16 cellular contexts compared by ENCODE assay signal in genomic region chr3:174325834-174326705, GRCh38.
A peak's percentile ranks its signal among the peaks of the same experiment; 100 is the strongest.
DNase-seq lines count a peak whose midpoint lies in the region; ATAC-seq lines count a peak whose summit lies in the region.
"Had no signal": no experiment of that assay in that cellular context is flagged by ENCODE, and none has a peak within 500 bp of the region (broad histone marks: within the 10 kb centered on the region; RNA-seq: fewer than 3 reads in every experiment).

No MANE protein-coding gene starts in this region.

- H2AFZ ChIP-seq in trophoblast cell (ENCODE audit: insufficient read depth, low read length, poor library complexity): no peak overlapping the region

- H3K27ac ChIP-seq in trophoblast cell (ENCODE audit: low read depth, low read length): no peak overlapping the region
- H3K27ac ChIP-seq: heart right ventricle, transverse colon had no signal

- DNase-seq in GM04504 (ENCODE audit: low read depth): peak; percentile 78
- peak; percentile 83 for DNase-seq in adipocyte (ENCODE audit: low read depth)
- peak; percentile 62 for DNase-seq in fibroblast of the conjunctiva (ENCODE audit: low read depth)
- peak; percentile 68 for DNase-seq in stromal cell of bone marrow (ENCODE audit: low read depth)
- DNase-seq in trophoblast cell: no peak
- DNase-seq in NOMO-1 treated with dmso at 0.1 percent for 144 hours (lab: John Stamatoyannopoulos, UW; ENCODE audit: unreplicated experiment): no peak
- DNase-seq: activated CD8-positive, alpha-beta memory T cell treated with anti-CD3 and anti-CD28 coated beads for 24 hours; activated gamma-delta T cell treated with Interleukin-2 at 50 U/mL for 16 hours; Caco-2; heart right ventricle; left cardiac atrium; NCI-H1092; NCI-H226; stimulated activated CD4-positive, alpha-beta T cell treated with anti-CD3 and anti-CD28 coated beads, Interleukin-4, amount 100 ng/mL, for 24 hours; transverse colon had no signal

- no peaks in the 10 kb centered on the region for H3K36me3 ChIP-seq in adipocyte (ENCODE audit: control insufficient read depth, insufficient read depth, low read length, severe bottlenecking)
- H3K36me3 ChIP-seq in trophoblast cell (ENCODE audit: control insufficient read depth in 1 of 2, insufficient read depth in 2 of 2, low read length in 2 of 2): no peaks in the 10 kb centered on the region
- H3K36me3 ChIP-seq: heart right ventricle, transverse colon had no signal

- H4K8ac ChIP-seq in trophoblast cell (ENCODE audit: low read depth, low read length): no peak overlapping the region

- H3K79me1 ChIP-seq in trophoblast cell (ENCODE audit: low read length): no peaks in the 10 kb centered on the region

- H3K4me1 ChIP-seq in adipocyte (ENCODE audit: control insufficient read depth, insufficient read depth, low read length) (peaks cover 49% of the 10 kb centered on the region), trophoblast cell (ENCODE audit: control insufficient read depth in 1 of 2, insufficient read depth in 2 of 2, low read length in 2 of 2) (no peaks in the 10 kb centered on the region)
- H3K4me1 ChIP-seq: transverse colon had no signal

- H4K12ac ChIP-seq in trophoblast cell (ENCODE audit: low read depth, low read length): no peak overlapping the region

- H3K4me3 ChIP-seq in adipocyte (ENCODE audit: low read length): peak overlapping the region; percentile 25
- H3K4me3 ChIP-seq in trophoblast cell (ENCODE audit: low read depth, low read length): no peak overlapping the region
- H3K4me3 ChIP-seq: heart right ventricle, transverse colon had no signal

- peaks cover 4% of the 10 kb centered on the region for H3K9me3 ChIP-seq in adipocyte (ENCODE audit: control insufficient read depth, low read length)
- H3K9me3 ChIP-seq in trophoblast cell (ENCODE audit: insufficient read depth, low read depth, low read length): no peaks in the 10 kb centered on the region
- H3K9me3 ChIP-seq: transverse colon had no signal

- ATAC-seq in HG02642 (IDR thresholded peaks at IDR 0.05; ENCODE audit: poor library complexity, unreplicated experiment): no peak
- ATAC-seq: heart right ventricle, left cardiac atrium had no signal

- H2BK12ac ChIP-seq in trophoblast cell (ENCODE audit: low read length): no peak overlapping the region

- WGBS in trophoblast cell (ENCODE audit: extremely low coverage, insufficient coverage, insufficient read length): no CpG with 5 or more reads among the region's 7 CpGs

- no peak overlapping the region for H3K18ac ChIP-seq in trophoblast cell (ENCODE audit: low read length)

- peak overlapping the region; percentile 45 for H3K9ac ChIP-seq in adipocyte (ENCODE audit: low read length)
- no peak overlapping the region for H3K9ac ChIP-seq in trophoblast cell (ENCODE audit: low read length)

- no peak overlapping the region for H3K4ac ChIP-seq in trophoblast cell (ENCODE audit: low read depth, low read length)

- H3K27me3 ChIP-seq in adipocyte (replicated peaks; ENCODE audit: control insufficient read depth, insufficient read depth, low read length) (no peaks in the 10 kb centered on the region), trophoblast cell (ENCODE audit: insufficient read depth, low read length) (no peaks in the 10 kb centered on the region)
- H3K27me3 ChIP-seq: heart right ventricle, transverse colon had no signal

- H2BK5ac ChIP-seq in trophoblast cell (ENCODE audit: low read depth, low read length, poor library complexity): no peak overlapping the region

- H3K23ac ChIP-seq in trophoblast cell (ENCODE audit: low read length): no peak overlapping the region

- H2BK120ac ChIP-seq in trophoblast cell (ENCODE audit: insufficient read depth, low read length, poor library complexity): no peak overlapping the region

- H3K4me2 ChIP-seq in trophoblast cell (ENCODE audit: low read length): no peak overlapping the region

- no peak overlapping the region for H4K91ac ChIP-seq in trophoblast cell (ENCODE audit: low read depth, low read length)

- no peak overlapping the region for H2AK5ac ChIP-seq in trophoblast cell (ENCODE audit: low read length)

- no peak overlapping the region for H3K14ac ChIP-seq in trophoblast cell (ENCODE audit: low read length)

- no peaks in the 10 kb centered on the region for H3K79me2 ChIP-seq in trophoblast cell (ENCODE audit: control insufficient read depth, insufficient read depth, low read length, poor library complexity)

Comparison
In these comparisons a context has a peak if more than half of its experiments do, and no peak if none do; other contexts are left out.
1. DNase-seq: peak in GM04504 (single experiment), adipocyte (single experiment), fibroblast of the conjunctiva (single experiment) and stromal cell of bone marrow (single experiment); none in trophoblast cell (0 of 2) and NOMO-1 treated with dmso at 0.1 percent for 144 hours (single experiment).